In genomic region chr15:51499379-51499976, GRCh38 we compare ENCODE assay signal across 8 cellular contexts.
DNase-seq lines count a peak whose midpoint lies in the region; ATAC-seq, FAIRE-seq and TF ChIP-seq lines count a peak whose summit lies in the region.

No MANE protein-coding gene starts in this region.

- CTCF ChIA-PET in K562 (lab: Yijun Ruan, JAX; ENCODE audit: low intra/inter-chr PET ratio) = no interaction called here

- no peak overlapping the region for H3K4me3 ChIP-seq in GM12875 (ENCODE audit: low read depth, low read length)
- no peak overlapping the region for H3K4me3 ChIP-seq in K562
- no peak overlapping the region for H3K4me3 ChIP-seq in mucosa of descending colon
- no peak overlapping the region for H3K4me3 ChIP-seq in lower leg skin (ENCODE audit: low read depth, poor library complexity, severe bottlenecking)

- POLR2A ChIA-PET in K562 (lab: Yijun Ruan, JAX) = no interaction called here

- FAIRE-seq in K562 (lab: Jason Lieb, UNC) = peak; percentile 83

- intact Hi-C loops in K562 (cut with micrococcal nuclease) = loop anchor here (2.0 to 5.0 kb wide), 2 partner anchors 97 to 117 kb away; no protein-coding TSS in a partner anchor
- intact Hi-C loops in mucosa of descending colon (cut with DNase I, micrococcal nuclease) = no loop called here
- intact Hi-C loops in lower leg skin (cut with DNase I; ENCODE audit: low total_unique reads) = no loop called here
- intact Hi-C loops in left ventricle myocardium superior (cut with micrococcal nuclease) = no loop called here

- H3K36me3 ChIP-seq in K562 (ENCODE audit: control insufficient read depth, insufficient read depth, low read length) (peaks cover 30% of the 10 kb centered on the region), mucosa of descending colon (ENCODE audit: low read depth) (no peaks in the 10 kb centered on the region)

- H3K27ac ChIP-seq in K562 (ENCODE audit: extremely low read depth, low read depth, low read length) = no peak overlapping the region

- H3K4me1 ChIP-seq in K562 (replicated peaks in 1 of 2; ENCODE audit: control insufficient read depth in 2 of 2, insufficient read depth in 2 of 2, low read length in 2 of 2) (no peaks in the 10 kb centered on the region), mucosa of descending colon (ENCODE audit: low read depth) (no peaks in the 10 kb centered on the region)

- no peak overlapping the region for H3K9ac ChIP-seq in K562 (ENCODE audit: insufficient read depth in 1 of 2, low read depth in 2 of 2, low read length in 2 of 2)

- H3K4me2 ChIP-seq in K562 (ENCODE audit: insufficient read depth, low read length) = no peak overlapping the region

- ATAC-seq in K562 (peak; percentile 89), mucosa of descending colon (peak; percentile 56), left ventricle myocardium superior (no peak), HG02885 (IDR thresholded peaks at IDR 0.05; ENCODE audit: poor library complexity, unreplicated experiment) (no peak), GM21786 (IDR thresholded peaks at IDR 0.05; ENCODE audit: unreplicated experiment) (no peak)

- no peak for TF ChIP-seq EP300 in K562 (IDR thresholded peaks at IDR 0.05; ENCODE audit: low read length)

- no peaks in the 10 kb centered on the region for H4K20me1 ChIP-seq in K562 (replicated peaks; ENCODE audit: control insufficient read depth, insufficient read depth, low read length)

- peak in 1 of 2 experiments; percentile 49; a peak in 3 of 4 replicates for TF ChIP-seq RAD21 in K562 (CRISPR knock-in tag; conservative IDR thresholded peaks at IDR 0.05 in 1 of 2, IDR thresholded peaks at IDR 0.05 in 1 of 2)

- H3K27me3 ChIP-seq in K562 (ENCODE audit: control insufficient read depth in 2 of 2, insufficient read depth in 2 of 2, low read length in 2 of 2) = no peaks in the 10 kb centered on the region

- BruUV-seq in K562 (replicated peaks; lab: Mats Ljungman, UMichigan) = no TSS peak

- in situ Hi-C loops in K562 (cut with MboI) = no loop called here

- H3K9me3 ChIP-seq in K562 (replicated peaks; ENCODE audit: control insufficient read depth, insufficient read depth, low read depth, low read length) = no peaks in the 10 kb centered on the region
- H3K9me3 ChIP-seq in mucosa of descending colon = no peaks in the 10 kb centered on the region

- H3K79me2 ChIP-seq in K562 (ENCODE audit: control insufficient read depth, insufficient read depth, low read length) = no peaks in the 10 kb centered on the region

- WGBS in K562 (ENCODE audit: insufficient coverage, low coverage, missing lambda C conversion rate) = 59% methylated on average over 5 of the region's 5 CpGs
- WGBS in lower leg skin, 2 donors = 86 to 89% methylated on average over 5 of the region's 5 CpGs

- no peaks in the 10 kb centered on the region for H3K9me1 ChIP-seq in K562 (ENCODE audit: control insufficient read depth, insufficient read depth, low read length)

- TF ChIP-seq CTCF in GM12875 (IDR thresholded peaks at IDR 0.05; ENCODE audit: borderline replicate concordance, insufficient read depth, low read depth, low read length) (peak; percentile 71), K562 (IDR thresholded peaks at IDR 0.05 in 2 of 3, conservative IDR thresholded peaks at IDR 0.05 in 1 of 3; ENCODE audit: insufficient read depth in 2 of 3, low read depth in 1 of 3, low read length in 3 of 3) (peak; percentile 42 to 61 (median 59)), mucosa of descending colon (IDR thresholded peaks at IDR 0.05) (no peak), lower leg skin (IDR thresholded peaks at IDR 0.05) (no peak)

- TF ChIP-seq POLR2A in K562 (conservative IDR thresholded peaks at IDR 0.05) = no peak
- TF ChIP-seq POLR2A in lower leg skin (IDR thresholded peaks at IDR 0.05) = no peak

- H2AFZ ChIP-seq in K562 (ENCODE audit: low read depth, low read length) = no peak overlapping the region

- DNase-seq in NCI-H1105 treated with DMSO at 0.1 percent for 48 hours (lab: John Stamatoyannopoulos, UW) (peak; percentile 39), K562 (ENCODE audit: extremely low read depth in 1 of 4, low spot score in 3 of 4) (peak; percentile 22 to 45 (median 40)), mucosa of descending colon (no peak), lower leg skin (ENCODE audit: low spot score in 2 of 2) (no peak), left ventricle myocardium superior (no peak)

TF ChIP-seq in K562, 482 proteins besides CTCF, POLR2A, EP300 and RAD21:
- no peak for TF ChIP-seq SMAD2 (IDR thresholded peaks at IDR 0.05; ENCODE audit: low read depth, low read length)
- no peak for TF ChIP-seq ZNF239 (CRISPR knock-in tag; IDR thresholded peaks at IDR 0.05)
- TF ChIP-seq EHMT2 (IDR thresholded peaks at IDR 0.05) = 0 out of 2 replicates have a peak, but pooled peaks have one; percentile 13
- no peak for TF ChIP-seq ZNF431 (CRISPR knock-in tag; IDR thresholded peaks at IDR 0.05)
- TF ChIP-seq PRDM10 (IDR thresholded peaks at IDR 0.05; ENCODE audit: partially characterized antibody) = peak; percentile 13
TF ChIP-seq in K562: peak in this region for 2.

Comparison
In these comparisons a context has a peak if more than half of its experiments do, and no peak if none do; other contexts are left out.
1. CTCF ChIP-seq: peak in GM12875 (single experiment) and K562 (3 of 3); none in mucosa of descending colon (single experiment) and lower leg skin (0 of 3).
2. DNase-seq: peak in NCI-H1105 treated with DMSO at 0.1 percent for 48 hours (single experiment) and K562 (4 of 4); none in mucosa of descending colon (0 of 3), lower leg skin (0 of 2) and left ventricle myocardium superior (single experiment).
3. ATAC-seq: peak in K562 (single experiment) and mucosa of descending colon (single experiment); none in left ventricle myocardium superior (single experiment), HG02885 (single experiment) and GM21786 (single experiment).